8 cellular contexts compared by ENCODE assay signal in the genomic region with DNA sequence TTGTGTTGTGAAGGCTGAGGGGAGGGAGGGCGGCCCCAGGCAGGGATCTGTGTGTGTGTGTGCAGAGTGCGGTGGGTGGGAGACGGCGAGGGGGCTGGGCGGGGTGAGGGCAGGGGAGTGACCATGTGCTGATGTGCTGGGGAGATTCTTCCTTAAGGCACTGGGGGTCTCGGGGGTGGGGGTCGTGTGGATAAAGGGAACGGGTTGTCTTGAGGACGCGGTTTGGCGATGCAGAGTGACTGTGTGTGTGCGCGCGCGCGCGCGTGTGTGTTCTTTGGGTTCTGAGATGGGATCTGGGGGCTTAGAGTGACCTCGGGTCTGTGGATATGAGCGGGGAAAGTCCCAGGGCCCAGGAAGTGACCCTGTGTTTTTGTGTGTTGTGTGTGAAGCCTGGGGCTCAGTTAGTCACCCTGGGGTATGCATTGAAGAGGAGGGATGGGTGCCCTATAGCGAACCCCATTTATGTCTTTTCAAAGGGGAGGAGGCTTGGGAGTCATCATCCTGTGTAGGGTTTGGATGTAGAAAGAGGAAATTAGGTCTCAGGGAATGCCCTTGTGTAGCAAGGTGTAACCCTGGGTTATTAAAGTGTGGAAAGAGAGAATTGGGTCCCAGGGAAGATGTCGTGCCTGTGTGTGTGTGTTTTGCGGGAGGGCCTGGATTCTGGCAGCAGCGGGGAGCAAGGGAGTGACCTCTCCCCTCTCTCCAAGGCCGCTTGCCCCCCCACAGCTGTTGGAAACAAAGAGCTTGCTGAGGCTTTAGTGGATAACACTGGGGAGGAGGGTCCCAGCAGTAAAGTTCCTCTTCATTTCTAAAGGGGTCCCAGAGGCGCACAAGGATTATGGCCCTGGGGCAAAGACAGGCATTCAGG. TPM values are rescaled to one million over a fixed set of nuclear protein-coding genes. Genes with fewer than 3 reads are reported as not detected.
A peak's percentile ranks its signal among the peaks of the same experiment; 100 is the strongest.
DNase-seq lines count a peak whose midpoint lies in the region; ATAC-seq and TF ChIP-seq lines count a peak whose summit lies in the region.

No MANE protein-coding gene starts in this region.

- ATAC-seq in HG02759 (IDR thresholded peaks at IDR 0.05; ENCODE audit: unreplicated experiment): no peak

- H3K4me2 ChIP-seq in mesenchymal stem cell (ENCODE audit: low read length, poor library complexity, severe bottlenecking): peak overlapping the region; percentile 99

- H3K4me3 Mint-ChIP-seq in MCF 10A (ENCODE audit: unreplicated experiment): peak overlapping the region; percentile 63

- H3K23ac ChIP-seq in mesenchymal stem cell (ENCODE audit: low read length in 2 of 2): no peak overlapping the region

- H2BK15ac ChIP-seq in mesenchymal stem cell (ENCODE audit: low read depth, poor library complexity, severe bottlenecking): no peak overlapping the region

- WGBS in mesenchymal stem cell: 15% methylated on average over 26 of the region's 26 CpGs

- peak overlapping the region in 1 of 2 experiments; percentile 16 for H3K18ac ChIP-seq in mesenchymal stem cell (ENCODE audit: low read depth in 1 of 2, low read length in 2 of 2)

- no peak overlapping the region for H2BK5ac ChIP-seq in mesenchymal stem cell (ENCODE audit: low read depth, low read length, poor library complexity, severe bottlenecking)

- no peak overlapping the region for H2AFZ ChIP-seq in mesenchymal stem cell (ENCODE audit: low read depth, low read length)

- no peaks in the 10 kb centered on the region for H3K36me3 ChIP-seq in cardiac muscle cell
- H3K36me3 ChIP-seq in mesenchymal stem cell (ENCODE audit: control insufficient read depth in 1 of 2, insufficient read depth in 2 of 2, low read depth in 1 of 2, low read length in 2 of 2): no peaks in the 10 kb centered on the region

- H3K4me1 Mint-ChIP-seq in MCF 10A (ENCODE audit: insufficient read depth, unreplicated experiment): no peaks in the 10 kb centered on the region

- no peak overlapping the region for H2BK120ac ChIP-seq in mesenchymal stem cell (ENCODE audit: low read depth, low read length)

- no TSS peak for BruUV-seq in MCF 10A (replicated peaks; lab: Mats Ljungman, UMichigan)

- H2AK5ac ChIP-seq in mesenchymal stem cell (ENCODE audit: low read length, severe bottlenecking): no peak overlapping the region

- POLR2A ChIA-PET in MCF 10A (lab: Yijun Ruan, JAX): no interaction called here

- H3K4me3 ChIP-seq in cardiac muscle cell (peak overlapping the region; percentile 91), mesenchymal stem cell (ENCODE audit: insufficient read depth in 1 of 2, low read depth in 1 of 2, low read length in 2 of 2) (peak overlapping the region; percentile 82)

- no peak overlapping the region for H4K91ac ChIP-seq in mesenchymal stem cell (ENCODE audit: low read length)

- TF ChIP-seq CTCF in cardiac muscle cell (IDR thresholded peaks at IDR 0.05; ENCODE audit: low read depth, low read length): no peak
- no peak for TF ChIP-seq CTCF in MCF 10A (IDR thresholded peaks at IDR 0.05; ENCODE audit: unreplicated experiment)

- H3K9me3 Mint-ChIP-seq in MCF 10A (ENCODE audit: unreplicated experiment): no peaks in the 10 kb centered on the region

- H3K27ac ChIP-seq in cardiac muscle cell (no peak overlapping the region), mesenchymal stem cell (ENCODE audit: low read length, poor library complexity, severe bottlenecking) (no peak overlapping the region)

- peaks cover 6% of the 10 kb centered on the region for H3K4me1 ChIP-seq in cardiac muscle cell (ENCODE audit: low read depth)
- H3K4me1 ChIP-seq in mesenchymal stem cell (ENCODE audit: control insufficient read depth, insufficient read depth, low read depth, low read length): peaks cover 7% of the 10 kb centered on the region

- no peaks in the 10 kb centered on the region for H3K36me3 Mint-ChIP-seq in MCF 10A (ENCODE audit: insufficient read depth, unreplicated experiment)

- H3K4ac ChIP-seq in mesenchymal stem cell (ENCODE audit: low read depth in 1 of 2, low read length in 2 of 2): no peak overlapping the region

- H3K79me1 ChIP-seq in mesenchymal stem cell (replicated peaks; ENCODE audit: low read length, poor library complexity, severe bottlenecking): peaks cover 17% of the 10 kb centered on the region

- CTCF ChIA-PET in MCF 10A (lab: Yijun Ruan, JAX): no interaction called here

- no peak overlapping the region for H3K14ac ChIP-seq in mesenchymal stem cell (ENCODE audit: low read length in 2 of 2)

- H3K27me3 ChIP-seq in cardiac muscle cell: no peaks in the 10 kb centered on the region
- peaks cover 0 to 5% of the 10 kb centered on the region in 2 experiments for H3K27me3 ChIP-seq in mesenchymal stem cell (ENCODE audit: control insufficient read depth in 1 of 2, insufficient read depth in 1 of 2, low read length in 2 of 2)

- H3K9ac ChIP-seq in mesenchymal stem cell (ENCODE audit: low read length): no peak overlapping the region

- no peak overlapping the region for H4K8ac ChIP-seq in mesenchymal stem cell (ENCODE audit: low read length)

- no peaks in the 10 kb centered on the region for H3K27me3 Mint-ChIP-seq in MCF 10A (ENCODE audit: insufficient read depth, unreplicated experiment)

- DNase-seq in cardiac muscle cell (ENCODE audit: low read depth in 1 of 2, low spot score in 1 of 2): peak in 1 of 2 donors; percentile 7
- no peak for DNase-seq in cardiac septum (ENCODE audit: low spot score)
- no peak for DNase-seq in MCF 10A (ENCODE audit: unreplicated experiment)
- DNase-seq in mesenchymal stem cell: peak; percentile 14
- no peak for DNase-seq in KG1 (lab: John Stamatoyannopoulos, UW)
- DNase-seq in AG08395 (ENCODE audit: low spot score): no peak
- DNase-seq in NCI-H510A (lab: John Stamatoyannopoulos, UW): no peak

- no peak overlapping the region for H2BK12ac ChIP-seq in mesenchymal stem cell (ENCODE audit: low read length in 2 of 2)

- no peak overlapping the region for H3K27ac Mint-ChIP-seq in MCF 10A (ENCODE audit: low read depth, unreplicated experiment)

- intact Hi-C loops in cardiac septum (cut with DNase I): no loop called here
- intact Hi-C loops in MCF 10A (cut with micrococcal nuclease): no loop called here

- H3K9me3 ChIP-seq in cardiac muscle cell (ENCODE audit: low read depth) (no peaks in the 10 kb centered on the region), mesenchymal stem cell (ENCODE audit: control insufficient read depth, low read length) (no peaks in the 10 kb centered on the region)

RNA-seq across cellular contexts. Expression of gene TMEFF1, which starts 1.4 kb away (rescaled TPM):
- 23.9 and 34.2 TPM in 2 replicates for total RNA-seq in cardiac muscle cell
- polyA plus RNA-seq in cardiac muscle cell: 22.3 and 33.0 TPM in 2 replicates
- total RNA-seq in cardiac septum: 0.46 TPM
- total RNA-seq in MCF 10A (2022): 0.28 and 0.56 TPM in 2 replicates
- 0.21 TPM for polyA plus RNA-seq in mesenchymal stem cell (2013, experiment 1 of 2)
- 0.30 TPM for polyA plus RNA-seq in mesenchymal stem cell (2013, experiment 2 of 2)

RNA-seq across cellular contexts. Expression of gene MSANTD3, which starts 47.4 kb away (rescaled TPM):
- total RNA-seq in cardiac muscle cell: 49.2 and 62.9 TPM in 2 replicates
- polyA plus RNA-seq in cardiac muscle cell: 30.6 and 34.7 TPM in 2 replicates
- total RNA-seq in cardiac septum: 32.3 TPM
- 41.3 and 56.3 TPM in 2 replicates for total RNA-seq in MCF 10A (2022)
- polyA plus RNA-seq in mesenchymal stem cell (2013, experiment 1 of 2): 84.0 TPM
- 85.5 TPM for polyA plus RNA-seq in mesenchymal stem cell (2013, experiment 2 of 2)

Comparison
In these comparisons a context has a peak if more than half of its experiments do, and no peak if none do; other contexts are left out.
1. RNA of gene TMEFF1, which starts 1.4 kb away (total RNA-seq): 23.9 to 34.2 TPM in cardiac muscle cell; 0.46 TPM in cardiac septum (single experiment) and 0.28 to 0.56 TPM in MCF 10A; every median in the first group is over 10 times any median in the second.